Comparison of ENCODE assay signal across 15 cellular contexts in the genomic region with DNA sequence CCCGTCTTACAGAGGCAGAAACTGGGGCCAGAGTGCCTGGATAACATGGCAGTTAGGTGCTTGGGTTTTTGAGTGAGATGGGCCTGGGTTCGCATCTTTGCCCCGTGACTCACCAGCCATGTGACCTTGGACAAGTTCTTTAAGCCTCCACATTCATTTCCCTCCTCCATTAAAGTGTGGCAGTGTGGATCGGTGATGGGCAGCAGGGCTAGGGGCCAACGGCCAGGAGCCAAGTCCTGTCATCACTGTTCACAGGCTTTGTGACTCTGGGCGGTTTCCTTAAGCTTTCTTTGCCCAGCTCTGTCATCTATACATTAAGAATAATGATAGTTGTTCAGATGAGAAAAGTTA.
DNase-seq lines count a peak whose midpoint lies in the region; ATAC-seq and TF ChIP-seq lines count a peak whose summit lies in the region.
"Had no signal": no experiment of that assay in that cellular context is flagged by ENCODE, and none has a peak within 500 bp of the region (broad histone marks: within the 10 kb centered on the region; RNA-seq: fewer than 3 reads in every experiment).

No MANE protein-coding gene starts in this region.

- TF ChIP-seq CTCF in foreskin keratinocyte (conservative IDR thresholded peaks at IDR 0.05) (no peak), gastrocnemius medialis (IDR thresholded peaks at IDR 0.05 in 4 of 5, conservative IDR thresholded peaks at IDR 0.05 in 1 of 5) (no peak), tibial artery (IDR thresholded peaks at IDR 0.05) (no peak), smooth muscle cell (IDR thresholded peaks at IDR 0.05; ENCODE audit: borderline replicate concordance, insufficient read depth, poor library complexity, severe bottlenecking) (no peak)

- H3K4me2 ChIP-seq in smooth muscle cell: no peak overlapping the region

- H3K27ac ChIP-seq in SJCRH30 (peak overlapping the region; percentile 89), foreskin keratinocyte (no peak overlapping the region), gastrocnemius medialis (no peak overlapping the region), tibial artery (no peak overlapping the region), smooth muscle cell (ENCODE audit: low read depth) (no peak overlapping the region)
- H3K27ac ChIP-seq: prostate gland, tibial nerve, WERI-Rb-1 had no signal

- no peaks in the 10 kb centered on the region for H4K20me1 ChIP-seq in smooth muscle cell (ENCODE audit: low read depth)

- no peak for TF ChIP-seq POLR2A in gastrocnemius medialis (IDR thresholded peaks at IDR 0.05)

- H2AFZ ChIP-seq in smooth muscle cell (ENCODE audit: low read depth): no peak overlapping the region

- WGBS in smooth muscle cell (ENCODE audit: low lambda C conversion rate): 50% methylated on average over 6 of the region's 6 CpGs

- H3K4me1 ChIP-seq in SJCRH30: peaks cover 45% of the 10 kb centered on the region
- H3K4me1 ChIP-seq in foreskin keratinocyte: no peaks in the 10 kb centered on the region
- no peaks in the 10 kb centered on the region for H3K4me1 ChIP-seq in gastrocnemius medialis
- no peaks in the 10 kb centered on the region for H3K4me1 ChIP-seq in tibial artery
- no peaks in the 10 kb centered on the region for H3K4me1 ChIP-seq in smooth muscle cell (ENCODE audit: low read depth)
- H3K4me1 ChIP-seq: tibial nerve had no signal

- H3K9me3 ChIP-seq in SJCRH30 (replicated peaks): no peaks in the 10 kb centered on the region
- H3K9me3 ChIP-seq in gastrocnemius medialis: no peaks in the 10 kb centered on the region
- H3K9me3 ChIP-seq in tibial artery: no peaks in the 10 kb centered on the region
- H3K9me3 ChIP-seq in smooth muscle cell (replicated peaks; ENCODE audit: low read depth): no peaks in the 10 kb centered on the region
- H3K9me3 ChIP-seq: prostate gland, tibial nerve had no signal

- H3K36me3 ChIP-seq in SJCRH30 (no peaks in the 10 kb centered on the region), gastrocnemius medialis (no peaks in the 10 kb centered on the region), tibial artery (no peaks in the 10 kb centered on the region), smooth muscle cell (ENCODE audit: low read depth) (no peaks in the 10 kb centered on the region)
- H3K36me3 ChIP-seq: prostate gland, tibial nerve, WERI-Rb-1 had no signal

- H3F3A ChIP-seq in smooth muscle cell (ENCODE audit: low read depth): peaks cover 10% of the 10 kb centered on the region

- no peak overlapping the region for H3K9ac ChIP-seq in smooth muscle cell (ENCODE audit: low read depth)

- H3K27me3 ChIP-seq in SJCRH30 (no peaks in the 10 kb centered on the region), foreskin keratinocyte (peaks cover 68% of the 10 kb centered on the region), gastrocnemius medialis (no peaks in the 10 kb centered on the region), tibial artery (no peaks in the 10 kb centered on the region), smooth muscle cell (ENCODE audit: low read depth) (no peaks in the 10 kb centered on the region)
- H3K27me3 ChIP-seq: tibial nerve had no signal

- in situ Hi-C loops in gastrocnemius medialis (cut with MboI; ENCODE audit: low sequenced_read_pairs in 4 of 4): loop anchor here in 1 of 4 donors (25.0 kb wide), 1 partner anchor 92 kb away; no protein-coding TSS in a partner anchor

- no peak overlapping the region; the same call in 1 of the 2 replicates for H3K4me3 ChIP-seq in SJCRH30
- no peak overlapping the region for H3K4me3 ChIP-seq in gastrocnemius medialis
- H3K4me3 ChIP-seq in tibial artery: no peak overlapping the region
- no peak overlapping the region for H3K4me3 ChIP-seq in smooth muscle cell
- H3K4me3 ChIP-seq: GM12878, prostate gland, tibial nerve had no signal

- DNase-seq in HK-2 (ENCODE audit: unreplicated experiment): peak; percentile 76
- DNase-seq in SJCRH30: peak; percentile 95 to 96
- DNase-seq in foreskin keratinocyte: peak in 1 of 2 donors; percentile 10
- DNase-seq in renal cortical epithelial cell (ENCODE audit: low read depth): peak; percentile 71
- DNase-seq in gastrocnemius medialis: no peak
- no peak for DNase-seq in tibial artery
- no peak for DNase-seq in smooth muscle cell (lab: John Stamatoyannopoulos, UW; ENCODE audit: unreplicated experiment)
- DNase-seq: activated gamma-delta T cell, DND-41, NCI-H2171 treated with DMSO at 0.1 percent for 48 hours, WERI-Rb-1 had no signal

- intact Hi-C loops in gastrocnemius medialis (cut with DNase I; ENCODE audit: low total_unique reads): no loop called here
- intact Hi-C loops in tibial artery (cut with DNase I; ENCODE audit: low total_unique reads): no loop called here

- ATAC-seq in foreskin keratinocyte (peak; percentile 43), gastrocnemius medialis (no peak), HG03439 (IDR thresholded peaks at IDR 0.05; ENCODE audit: unreplicated experiment) (no peak)
- ATAC-seq: GM12878 had no signal

- no peaks in the 10 kb centered on the region for H3K79me2 ChIP-seq in smooth muscle cell (ENCODE audit: low read depth)

Comparison
In these comparisons a context has a peak if more than half of its experiments do, and no peak if none do; other contexts are left out.
1. DNase-seq: peak in HK-2 (single experiment), SJCRH30 (2 of 2) and renal cortical epithelial cell (single experiment); none in gastrocnemius medialis (0 of 2), tibial artery (0 of 2) and smooth muscle cell (single experiment).